ENCODE assay signal across 16 cellular contexts in genomic region chr7:69577221-69577620, GRCh38. TPM values are rescaled to one million over a fixed set of nuclear protein-coding genes. Genes with fewer than 3 reads are reported as not detected.
A peak's percentile ranks its signal among the peaks of the same experiment; 100 is the strongest.
DNase-seq lines count a peak whose midpoint lies in the region; ATAC-seq and TF ChIP-seq lines count a peak whose summit lies in the region.
"Had no signal": no experiment of that assay in that cellular context is flagged by ENCODE, and none has a peak within 500 bp of the region (broad histone marks: within the 10 kb centered on the region; RNA-seq: fewer than 3 reads in every experiment).

No MANE protein-coding gene starts in this region.

- no peak overlapping the region for H3K4me3 ChIP-seq in astrocyte of the spinal cord (ENCODE audit: low read depth, low read length)
- H3K4me3 ChIP-seq: ovary, skin epidermis, tibial artery had no signal

- in situ Hi-C loops in astrocyte of the spinal cord (cut with HindIII; ENCODE audit: low sequenced_read_pairs), result no loop called here

- peak; percentile 2 for DNase-seq in astrocyte of the spinal cord (ENCODE audit: low read depth, low spot score)
- no peak for DNase-seq in sciatic nerve (ENCODE audit: low spot score)
- DNase-seq in NCI-H146 treated with DMSO at 0.1 percent for 48 hours (lab: John Stamatoyannopoulos, UW; ENCODE audit: unreplicated experiment), result no peak
- DNase-seq in NCI-H82 (lab: John Stamatoyannopoulos, UW), result no peak
- DNase-seq: activated B cell treated with CpG ODN at 0.5 μM for 24 hours, cerebellar nuclear complex, DND-41, endodermal cell, MV-4-11, ovary, tibial artery had no signal

- no peak for TF ChIP-seq CTCF in astrocyte of the spinal cord (IDR thresholded peaks at IDR 0.05; ENCODE audit: low read depth, low read length)

- ATAC-seq in GM18498 (IDR thresholded peaks at IDR 0.05; ENCODE audit: unreplicated experiment) (peak; percentile 77), HG02759 (IDR thresholded peaks at IDR 0.05; ENCODE audit: unreplicated experiment) (peak; percentile 49), sciatic nerve (peak; percentile 77), HG03432 (IDR thresholded peaks at IDR 0.05; ENCODE audit: unreplicated experiment) (no peak)
- ATAC-seq: left lobe of liver had no signal

- intact Hi-C loops in sciatic nerve (cut with DNase I), result no loop called here

RNA-seq across cellular contexts. Expression of gene AUTS2, which starts 21.1 kb away (rescaled TPM):
- 129 TPM for total RNA-seq in sciatic nerve
